10 cellular contexts compared by ENCODE assay signal in genomic region chr1:6183520-6183989, GRCh38. TPM values are rescaled to one million over a fixed set of nuclear protein-coding genes. Genes with fewer than 3 reads are reported as not detected.
DNase-seq lines count a peak whose midpoint lies in the region; ATAC-seq and TF ChIP-seq lines count a peak whose summit lies in the region.
"Had no signal": no experiment of that assay in that cellular context is flagged by ENCODE, and none has a peak within 500 bp of the region (broad histone marks: within the 10 kb centered on the region; RNA-seq: fewer than 3 reads in every experiment).

No MANE protein-coding gene starts in this region.

- ATAC-seq in PC-3 (peak; percentile 54), GM19035 (IDR thresholded peaks at IDR 0.05; ENCODE audit: unreplicated experiment) (no peak), GM18519 (IDR thresholded peaks at IDR 0.05; ENCODE audit: low FRiP score, unreplicated experiment) (no peak)
- no peak for ATAC-seq in natural killer cell treated with Interleukin-12 subunit alpha and Interleukin-12 subunit beta and Interleukin-15 and Interleukin-18, amount 100 ng/mL, for 72 hours

- peaks cover 7% of the 10 kb centered on the region for H3K4me1 Mint-ChIP-seq in endodermal cell
- H3K4me1 Mint-ChIP-seq in natural killer cell treated with Interleukin-12 subunit alpha and Interleukin-12 subunit beta and Interleukin-15 and Interleukin-18, amount 100 ng/mL, for 72 hours (ENCODE audit: low read depth in 2 of 2) = peaks cover 27 to 28% of the 10 kb centered on the region in 2 donors

- H3K9me3 ChIP-seq in PC-3 (ENCODE audit: low read length) (no peaks in the 10 kb centered on the region), endodermal cell (ENCODE audit: control insufficient read depth, low read length) (no peaks in the 10 kb centered on the region), SJCRH30 (replicated peaks) (no peaks in the 10 kb centered on the region)

- H4K20me1 ChIP-seq in PC-3 (ENCODE audit: low read length) = peaks cover 34% of the 10 kb centered on the region

- H3K27ac Mint-ChIP-seq in endodermal cell = peak overlapping the region; percentile 50
- H3K27ac Mint-ChIP-seq in natural killer cell treated with Interleukin-12 subunit alpha and Interleukin-12 subunit beta and Interleukin-15 and Interleukin-18, amount 100 ng/mL, for 72 hours = no peak overlapping the region

- peaks cover 17% of the 10 kb centered on the region for H3K4me1 ChIP-seq in PC-3 (ENCODE audit: insufficient read depth, low read length)
- no peaks in the 10 kb centered on the region for H3K4me1 ChIP-seq in endodermal cell (ENCODE audit: control insufficient read depth, insufficient read depth, low read length)
- H3K4me1 ChIP-seq in SJCRH30 = no peaks in the 10 kb centered on the region; the same call in 1 of the 2 replicates

- H3K27ac ChIP-seq in PC-3 (ENCODE audit: low read length) (peak overlapping the region; percentile 10; the same call in 1 of the 2 replicates), endodermal cell (ENCODE audit: low read depth, low read length) (no peak overlapping the region), SJCRH30 (no peak overlapping the region)

- H3K9ac ChIP-seq in PC-3 (ENCODE audit: low read length) (no peak overlapping the region), endodermal cell (ENCODE audit: extremely low read depth, low read length, poor library complexity, severe bottlenecking) (no peak overlapping the region)

- no peak overlapping the region for H3K4me3 Mint-ChIP-seq in endodermal cell
- no peak overlapping the region for H3K4me3 Mint-ChIP-seq in natural killer cell treated with Interleukin-12 subunit alpha and Interleukin-12 subunit beta and Interleukin-15 and Interleukin-18, amount 100 ng/mL, for 72 hours

- peaks cover 28% of the 10 kb centered on the region for H3K27me3 Mint-ChIP-seq in endodermal cell (ENCODE audit: insufficient read depth)
- peaks cover 17% of the 10 kb centered on the region in 2 donors for H3K27me3 Mint-ChIP-seq in natural killer cell treated with Interleukin-12 subunit alpha and Interleukin-12 subunit beta and Interleukin-15 and Interleukin-18, amount 100 ng/mL, for 72 hours

- peaks cover 36% of the 10 kb centered on the region for H3F3A ChIP-seq in PC-3 (ENCODE audit: low read length, unreplicated experiment)

- H3K9me3 Mint-ChIP-seq in endodermal cell = no peaks in the 10 kb centered on the region
- H3K9me3 Mint-ChIP-seq in natural killer cell treated with Interleukin-12 subunit alpha and Interleukin-12 subunit beta and Interleukin-15 and Interleukin-18, amount 100 ng/mL, for 72 hours = no peaks in the 10 kb centered on the region
- H3K9me3 Mint-ChIP-seq: CD4-positive, alpha-beta memory T cell had no signal

- DNase-seq in AG08396 (ENCODE audit: low spot score) (peak; percentile 8), GM12865 (ENCODE audit: low read depth) (no peak), PC-3 (peak; percentile 74), endodermal cell (peak; percentile 67), SJCRH30 (no peak)
- no peak for DNase-seq in natural killer cell treated with Interleukin-12 subunit alpha and Interleukin-12 subunit beta and Interleukin-15 and Interleukin-18, amount 100 ng/mL, for 72 hours (ENCODE audit: low spot score)
- DNase-seq: CD4-positive, alpha-beta memory T cell; NCI-H1105 had no signal

- peaks cover 35% of the 10 kb centered on the region for H3K36me3 Mint-ChIP-seq in endodermal cell (ENCODE audit: low read depth)
- H3K36me3 Mint-ChIP-seq in natural killer cell treated with Interleukin-12 subunit alpha and Interleukin-12 subunit beta and Interleukin-15 and Interleukin-18, amount 100 ng/mL, for 72 hours = peaks cover 12% of the 10 kb centered on the region

- intact Hi-C loops in PC-3 (cut with micrococcal nuclease) = no loop called here

- no peak overlapping the region for H3K4me3 ChIP-seq in GM12865 (ENCODE audit: low read depth, low read length)
- no peak overlapping the region for H3K4me3 ChIP-seq in PC-3 (ENCODE audit: low read length)
- no peak overlapping the region for H3K4me3 ChIP-seq in endodermal cell (ENCODE audit: low read length)
- no peak overlapping the region for H3K4me3 ChIP-seq in SJCRH30

- POLR2A ChIA-PET in PC-3 (lab: Charles Lee; ENCODE audit: unreplicated experiment) = no interaction called here

- TF ChIP-seq CTCF in GM12865 (IDR thresholded peaks at IDR 0.05; ENCODE audit: insufficient read depth, low read depth, low read length, missing control alignments) = peak; percentile 9
- TF ChIP-seq CTCF in PC-3 (conservative IDR thresholded peaks at IDR 0.05; ENCODE audit: low read depth, low read length) = peak; percentile 54
- peak; percentile 66 for TF ChIP-seq CTCF in endodermal cell (conservative IDR thresholded peaks at IDR 0.05)

- 68 to 81% methylated on average over 5 to 6 of the region's 6 CpGs for WGBS in endodermal cell (ENCODE audit: insufficient coverage in 1 of 2, insufficient read length in 1 of 2), 2 experiments

- H3K4me2 ChIP-seq in PC-3 (ENCODE audit: low read length) = peak overlapping the region; percentile 20

- H3K27me3 ChIP-seq in PC-3 (ENCODE audit: low read length) = peaks cover 10% of the 10 kb centered on the region
- peaks cover 43% of the 10 kb centered on the region for H3K27me3 ChIP-seq in endodermal cell (ENCODE audit: control insufficient read depth, insufficient read depth, low read length, poor library complexity, severe bottlenecking)
- H3K27me3 ChIP-seq in SJCRH30 = peaks cover 8% of the 10 kb centered on the region; the same call in 1 of the 2 replicates

- H3K36me3 ChIP-seq in PC-3 (ENCODE audit: low read depth, low read length) (peaks cover 26% of the 10 kb centered on the region), endodermal cell (ENCODE audit: control insufficient read depth, insufficient read depth, low read length) (peaks cover 38% of the 10 kb centered on the region), SJCRH30 (peaks cover 37% of the 10 kb centered on the region)

- no peaks in the 10 kb centered on the region for H3K9me2 ChIP-seq in PC-3 (replicated peaks; ENCODE audit: low read length)

- H3K79me2 ChIP-seq in PC-3 (ENCODE audit: low read length) = peaks cover 20% of the 10 kb centered on the region

- CTCF ChIA-PET in PC-3 (lab: Charles Lee) = interaction anchor here (1.6 to 2.1 kb wide), 2 partner anchors 22 to 78 kb away, joined by 4 read pairs; no protein-coding TSS in a partner anchor

- no TSS peak for BruUV-seq in PC-3 (replicated peaks; lab: Mats Ljungman, UMichigan)

- no peak overlapping the region for H2AFZ ChIP-seq in PC-3 (ENCODE audit: low read length)

RNA-seq across cellular contexts. Expression of gene CHD5, which starts 3.4 kb away (rescaled TPM):
- 0.55 and 2.8 TPM in 2 replicates for total RNA-seq in PC-3 (2014; rRNA removed)
- under 1 TPM; 0.40 to 0.69 TPM for total RNA-seq in endodermal cell
- 0.36 TPM for polyA plus RNA-seq in endodermal cell (2013, experiment 1 of 2)
- polyA plus RNA-seq in endodermal cell (2013, experiment 2 of 2) = 0.46 TPM
- total RNA-seq in natural killer cell treated with Interleukin-12 subunit alpha and Interleukin-12 subunit beta and Interleukin-15 and Interleukin-18, amount 100 ng/mL, for 72 hours = under 1 TPM; 0.31 to 0.78 TPM
- total RNA-seq in SJCRH30 (2014; rRNA removed; shearing (Covaris generic)) = 0.05 and 0.06 TPM in 2 replicates
- polyA plus RNA-seq: CD4-positive, alpha-beta memory T cell had no signal

RNA-seq across cellular contexts. Expression of gene RPL22, which starts 15.8 kb away (rescaled TPM):
- total RNA-seq in PC-3 (2014; rRNA removed) (283 and 297 TPM in 2 replicates), endodermal cell (100 to 1,000 TPM; 409 to 481 TPM)
- polyA plus RNA-seq in endodermal cell (2013, experiment 1 of 2) = 367 TPM
- 324 TPM for polyA plus RNA-seq in endodermal cell (2013, experiment 2 of 2)
- total RNA-seq in natural killer cell treated with Interleukin-12 subunit alpha and Interleukin-12 subunit beta and Interleukin-15 and Interleukin-18, amount 100 ng/mL, for 72 hours = 100 to 1,000 TPM; 209 to 355 TPM
- total RNA-seq in SJCRH30 (2014; rRNA removed; shearing (Covaris generic)) = 606 and 680 TPM in 2 replicates

RNA-seq across cellular contexts. Expression of gene RNF207, which starts 22.4 kb away (rescaled TPM):
- total RNA-seq in PC-3 (2014; rRNA removed) (95.4 and 128 TPM in 2 replicates), endodermal cell (1 to 10 TPM; 4.8 to 7.7 TPM)
- 1.7 TPM for polyA plus RNA-seq in endodermal cell (2013, experiment 1 of 2)
- polyA plus RNA-seq in endodermal cell (2013, experiment 2 of 2) = 1.2 TPM
- total RNA-seq in natural killer cell treated with Interleukin-12 subunit alpha and Interleukin-12 subunit beta and Interleukin-15 and Interleukin-18, amount 100 ng/mL, for 72 hours = 10 to 100 TPM in 1 of 2 donors, 1 to 10 TPM in 1; 4.2 to 14.2 TPM
- total RNA-seq in SJCRH30 (2014; rRNA removed; shearing (Covaris generic)) = not detected in 2 replicates

RNA-seq across cellular contexts. Expression of gene ICMT, which starts 52.2 kb away (rescaled TPM):
- total RNA-seq in PC-3 (2014; rRNA removed) = 210 and 215 TPM in 2 replicates
- 10 to 100 TPM; 75.9 to 80.3 TPM for total RNA-seq in endodermal cell
- polyA plus RNA-seq in endodermal cell (2013, experiment 1 of 2) = 54.4 TPM
- 52.1 TPM for polyA plus RNA-seq in endodermal cell (2013, experiment 2 of 2)
- total RNA-seq in natural killer cell treated with Interleukin-12 subunit alpha and Interleukin-12 subunit beta and Interleukin-15 and Interleukin-18, amount 100 ng/mL, for 72 hours = 10 to 100 TPM; 44.1 to 71.4 TPM
- 109 and 111 TPM in 2 replicates for total RNA-seq in SJCRH30 (2014; rRNA removed; shearing (Covaris generic))

Comparison
In these comparisons a context has a peak if more than half of its experiments do, and no peak if none do; other contexts are left out.
1. DNase-seq: peak in AG08396 (single experiment), PC-3 (single experiment) and endodermal cell (single experiment); none in GM12865 (single experiment), natural killer cell treated with Interleukin-12 subunit alpha and Interleukin-12 subunit beta and Interleukin-15 and Interleukin-18, amount 100 ng/mL, for 72 hours (single experiment) and SJCRH30 (0 of 2).
2. CTCF ChIP-seq: peak in every context shown above with its lines; median percentile 66 in endodermal cell; 54 in PC-3; 9 in GM12865.